In genomic region chr19:8880864-8881488, GRCh38 we compare ENCODE assay signal across 11 cellular contexts. TPM values are rescaled to one million over a fixed set of nuclear protein-coding genes. Genes with fewer than 3 reads are reported as not detected.
"Had no signal": no experiment of that assay in that cellular context is flagged by ENCODE, and none has a peak within 500 bp of the region (broad histone marks: within the 10 kb centered on the region; RNA-seq: fewer than 3 reads in every experiment).

No MANE protein-coding gene starts in this region.

- H3K4me3 ChIP-seq: GM23338 had no signal

- ATAC-seq: GM23338, HepG2 had no signal

- H3K4me2 ChIP-seq: GM23338 had no signal

- H2AFZ ChIP-seq: GM23338 had no signal

- H3K27ac ChIP-seq: HL-60 had no signal

- DNase-seq: H9, HCEC 1CT, HFFc6, KG1 had no signal

- FAIRE-seq: H1, H54, HepG2 had no signal

RNA-seq across cellular contexts. Expression of gene MBD3L1, which starts 48.8 kb away (rescaled TPM):
- total RNA-seq: GM23338, H1, H9, HepG2, HFFc6, HT1080 had no signal
- polyA plus RNA-seq: GM23338, H1, HepG2, IgD-negative memory B cell had no signal
